Comparison of ENCODE assay signal across 25 cellular contexts in genomic region chr12:56038022-56038665, GRCh38. TPM values are rescaled to one million over a fixed set of nuclear protein-coding genes. Genes with fewer than 3 reads are reported as not detected.
A peak's percentile ranks its signal among the peaks of the same experiment; 100 is the strongest.
DNase-seq lines count a peak whose midpoint lies in the region; ATAC-seq and TF ChIP-seq lines count a peak whose summit lies in the region.
"Had no signal": no experiment of that assay in that cellular context is flagged by ENCODE, and none has a peak within 500 bp of the region (broad histone marks: within the 10 kb centered on the region; RNA-seq: fewer than 3 reads in every experiment).

No MANE protein-coding gene starts in this region.

- POLR2A ChIA-PET in CD8-positive, alpha-beta memory T cell (lab: Charles Lee): interaction anchor here (0.5 kb wide), 1 partner anchor 300 kb away, joined by 3 read pairs; no protein-coding TSS in a partner anchor

- peaks cover 26% of the 10 kb centered on the region for H3K4me1 ChIP-seq in CD8-positive, alpha-beta memory T cell (ENCODE audit: insufficient read depth, low read length)
- H3K4me1 ChIP-seq in BE2C: no peaks in the 10 kb centered on the region; the same call in 1 of the 2 replicates

- H3K4me1 Mint-ChIP-seq in activated T-cell treated with anti-CD3 and anti-CD28 coated beads, Interleukin-2, amount 50 U/mL, for 24 hours (ENCODE audit: low read depth): peaks cover 54% of the 10 kb centered on the region
- peaks cover 29% of the 10 kb centered on the region for H3K4me1 Mint-ChIP-seq in activated T-cell treated with anti-CD3 and anti-CD28 coated beads, Interleukin-2, amount 50 U/mL, for 4 hours (ENCODE audit: low read depth)
- peaks cover 38 to 62% (median 45%) of the 10 kb centered on the region in 3 donors for H3K4me1 Mint-ChIP-seq in CD8-positive, alpha-beta memory T cell
- peaks cover 10% of the 10 kb centered on the region for H3K4me1 Mint-ChIP-seq in activated T-helper 17 cell treated with anti-CD3 and anti-CD28 coated beads, Interleukin-2, amount 50 U/mL, for 72 hours
- H3K4me1 Mint-ChIP-seq in nephron: peaks cover 21% of the 10 kb centered on the region

- H3K9me3 ChIP-seq in CD8-positive, alpha-beta memory T cell (ENCODE audit: low read length): no peaks in the 10 kb centered on the region
- H3K9me3 ChIP-seq in BE2C: no peaks in the 10 kb centered on the region
- H3K9me3 ChIP-seq: BLaER1 had no signal

- H3K36me3 ChIP-seq in CD8-positive, alpha-beta memory T cell (ENCODE audit: insufficient read depth, low read length): peaks cover 7% of the 10 kb centered on the region
- peaks cover 10% of the 10 kb centered on the region for H3K36me3 ChIP-seq in BE2C

- TF ChIP-seq CTCF in nephron (IDR thresholded peaks at IDR 0.05; ENCODE audit: unreplicated experiment in 3 of 3): no peak
- no peak for TF ChIP-seq CTCF in BE2C (IDR thresholded peaks at IDR 0.05; ENCODE audit: low read depth, low read length)

- no peaks in the 10 kb centered on the region for H3K9me3 Mint-ChIP-seq in activated T-cell treated with anti-CD3 and anti-CD28 coated beads, Interleukin-2, amount 50 U/mL, for 24 hours
- no peaks in the 10 kb centered on the region for H3K9me3 Mint-ChIP-seq in activated T-cell treated with anti-CD3 and anti-CD28 coated beads, Interleukin-2, amount 50 U/mL, for 4 hours
- no peaks in the 10 kb centered on the region for H3K9me3 Mint-ChIP-seq in CD8-positive, alpha-beta memory T cell
- H3K9me3 Mint-ChIP-seq in activated T-helper 17 cell treated with anti-CD3 and anti-CD28 coated beads, Interleukin-2, amount 50 U/mL, for 72 hours: no peaks in the 10 kb centered on the region
- H3K9me3 Mint-ChIP-seq in nephron: no peaks in the 10 kb centered on the region

- CTCF ChIA-PET in CD8-positive, alpha-beta memory T cell (lab: Charles Lee): interaction anchor here (1.0 to 2.5 kb wide), 3 partner anchors 9 to 111 kb away, joined by 3 to 9 read pairs (median 4); no protein-coding TSS in a partner anchor

- no peak overlapping the region for H3K27ac ChIP-seq in CD8-positive, alpha-beta memory T cell (ENCODE audit: low read depth, low read length)
- H3K27ac ChIP-seq: BLaER1 had no signal

- H3K27me3 Mint-ChIP-seq in activated T-cell treated with anti-CD3 and anti-CD28 coated beads, Interleukin-2, amount 50 U/mL, for 24 hours: no peaks in the 10 kb centered on the region
- H3K27me3 Mint-ChIP-seq in activated T-cell treated with anti-CD3 and anti-CD28 coated beads, Interleukin-2, amount 50 U/mL, for 4 hours (ENCODE audit: low read depth): no peaks in the 10 kb centered on the region
- peaks cover 0 to 6% of the 10 kb centered on the region in 2 donors for H3K27me3 Mint-ChIP-seq in CD8-positive, alpha-beta memory T cell
- no peaks in the 10 kb centered on the region for H3K27me3 Mint-ChIP-seq in activated T-helper 17 cell treated with anti-CD3 and anti-CD28 coated beads, Interleukin-2, amount 50 U/mL, for 72 hours
- no peaks in the 10 kb centered on the region for H3K27me3 Mint-ChIP-seq in nephron (ENCODE audit: low read depth)

- no peak overlapping the region for H3K4me3 Mint-ChIP-seq in activated T-cell treated with anti-CD3 and anti-CD28 coated beads, Interleukin-2, amount 50 U/mL, for 24 hours
- H3K4me3 Mint-ChIP-seq in activated T-cell treated with anti-CD3 and anti-CD28 coated beads, Interleukin-2, amount 50 U/mL, for 4 hours: no peak overlapping the region
- H3K4me3 Mint-ChIP-seq in CD8-positive, alpha-beta memory T cell: peak overlapping the region in 3 of 7 donors; percentile 16 to 35 (median 20)
- H3K4me3 Mint-ChIP-seq in activated T-helper 17 cell treated with anti-CD3 and anti-CD28 coated beads, Interleukin-2, amount 50 U/mL, for 72 hours: no peak overlapping the region
- H3K4me3 Mint-ChIP-seq in nephron: no peak overlapping the region

- peaks cover 60% of the 10 kb centered on the region for H3K36me3 Mint-ChIP-seq in activated T-cell treated with anti-CD3 and anti-CD28 coated beads, Interleukin-2, amount 50 U/mL, for 24 hours (ENCODE audit: low read depth)
- peaks cover 27% of the 10 kb centered on the region for H3K36me3 Mint-ChIP-seq in activated T-cell treated with anti-CD3 and anti-CD28 coated beads, Interleukin-2, amount 50 U/mL, for 4 hours (ENCODE audit: insufficient read depth)
- H3K36me3 Mint-ChIP-seq in CD8-positive, alpha-beta memory T cell: peaks cover 6 to 31% (median 17%) of the 10 kb centered on the region in 3 donors
- H3K36me3 Mint-ChIP-seq in activated T-helper 17 cell treated with anti-CD3 and anti-CD28 coated beads, Interleukin-2, amount 50 U/mL, for 72 hours (ENCODE audit: low read depth): peaks cover 67% of the 10 kb centered on the region
- peaks cover 58% of the 10 kb centered on the region for H3K36me3 Mint-ChIP-seq in nephron (ENCODE audit: low read depth)

- H3K27ac Mint-ChIP-seq in activated T-cell treated with anti-CD3 and anti-CD28 coated beads, Interleukin-2, amount 50 U/mL, for 24 hours: peak overlapping the region; percentile 4
- peak overlapping the region in 5 of 8 donors; percentile 11 to 70 (median 53) for H3K27ac Mint-ChIP-seq in CD8-positive, alpha-beta memory T cell
- peak overlapping the region; percentile 76 for H3K27ac Mint-ChIP-seq in activated T-helper 17 cell treated with anti-CD3 and anti-CD28 coated beads, Interleukin-2, amount 50 U/mL, for 72 hours
- peak overlapping the region in 2 of 3 experiments; percentile 35 to 90 for H3K27ac Mint-ChIP-seq in nephron

- ATAC-seq in activated T-cell treated with anti-CD3 and anti-CD28 coated beads, Interleukin-2, amount 50 U/mL, for 4 hours: no peak
- ATAC-seq in activated T-helper 17 cell treated with anti-CD3 and anti-CD28 coated beads, Interleukin-2, amount 50 U/mL, for 72 hours (replicated peaks): no peak
- no peak for ATAC-seq in GM19324 (IDR thresholded peaks at IDR 0.05; ENCODE audit: low FRiP score, unreplicated experiment)
- no peak for ATAC-seq in HG03520 (IDR thresholded peaks at IDR 0.05; ENCODE audit: unreplicated experiment)
- ATAC-seq: left colon, PC-3 had no signal

- no peak overlapping the region for H3K4me3 ChIP-seq in CD8-positive, alpha-beta memory T cell (ENCODE audit: low read length)
- no peak overlapping the region for H3K4me3 ChIP-seq in BE2C (ENCODE audit: low read depth, low read length)
- H3K4me3 ChIP-seq: BLaER1, smooth muscle cell had no signal

- no peak for DNase-seq in activated T-cell treated with anti-CD3 and anti-CD28 coated beads, Interleukin-2, amount 50 U/mL, for 24 hours
- DNase-seq in activated T-cell treated with anti-CD3 and anti-CD28 coated beads, Interleukin-2, amount 50 U/mL, for 4 hours: no peak
- DNase-seq in CD8-positive, alpha-beta memory T cell: no peak
- DNase-seq in BE2C: no peak
- DNase-seq: ACHN; activated CD4-positive, alpha-beta T cell treated with anti-CD3 and anti-CD28 coated beads for 1 hour; activated CD8-positive, alpha-beta memory T cell treated with anti-CD3 and anti-CD28 coated beads, Interleukin-2, amount 50 U/mL, for 4 hours; activated naive CD4-positive, alpha-beta T cell treated with Interleukin-2 at 50 U/mL for 16 hours; Calu3; foreskin fibroblast; H9; left colon; NCI-H1436; NCI-H510A treated with DMSO at 0.1 percent for 48 hours; PC-3; retina; Right ventricle myocardium superior; stimulated activated CD4-positive, alpha-beta T cell treated with anti-CD3 and anti-CD28 coated beads, Interleukin-2, amount 100 ng/mL, for 24 hours; SW 1271 had no signal

- no peaks in the 10 kb centered on the region for H3K27me3 ChIP-seq in CD8-positive, alpha-beta memory T cell (ENCODE audit: insufficient read depth, low read length, poor library complexity, severe bottlenecking)
- H3K27me3 ChIP-seq in BE2C: no peaks in the 10 kb centered on the region
- H3K27me3 ChIP-seq: BLaER1 had no signal

RNA-seq across cellular contexts. Expression of gene RPS26, which starts 3.6 kb away (rescaled TPM):
- 100 to 1,000 TPM in 2 of 3 donors, 10 to 100 TPM in 1; 73.1 to 118 (median 110) TPM for total RNA-seq in activated T-cell treated with anti-CD3 and anti-CD28 coated beads, Interleukin-2, amount 50 U/mL, for 4 hours
- 10 to 100 TPM; 48.8 to 59.9 TPM for total RNA-seq in CD8-positive, alpha-beta memory T cell
- polyA plus RNA-seq in CD8-positive, alpha-beta memory T cell: 1,127 TPM
- 10 to 100 TPM; 32.5 to 36.1 TPM for total RNA-seq in activated T-helper 17 cell treated with anti-CD3 and anti-CD28 coated beads, Interleukin-2, amount 50 U/mL, for 72 hours
- polyA plus RNA-seq in BE2C (2012; ENCODE audit: insufficient read depth, insufficient read length, low read depth): 347 TPM

RNA-seq across cellular contexts. Expression of gene IKZF4, which starts 17.3 kb away (rescaled TPM):
- 10 to 100 TPM in 2 of 3 donors, 1 to 10 TPM in 1; 9.4 to 14.6 (median 10.5) TPM for total RNA-seq in activated T-cell treated with anti-CD3 and anti-CD28 coated beads, Interleukin-2, amount 50 U/mL, for 4 hours
- total RNA-seq in CD8-positive, alpha-beta memory T cell: 10 to 100 TPM; 11.0 to 11.6 TPM
- polyA plus RNA-seq in CD8-positive, alpha-beta memory T cell: 0.86 TPM
- total RNA-seq in activated T-helper 17 cell treated with anti-CD3 and anti-CD28 coated beads, Interleukin-2, amount 50 U/mL, for 72 hours: 10 to 100 TPM; 19.1 to 20.3 TPM
- polyA plus RNA-seq in BE2C (2012; ENCODE audit: insufficient read depth, insufficient read length, low read depth): 6.2 TPM

RNA-seq across cellular contexts. Expression of gene SUOX, which starts 41.1 kb away (rescaled TPM):
- 1 to 10 TPM in 2 of 3 donors, under 1 TPM in 1; 0.68 to 1.3 (median 1.2) TPM for total RNA-seq in activated T-cell treated with anti-CD3 and anti-CD28 coated beads, Interleukin-2, amount 50 U/mL, for 4 hours
- total RNA-seq in CD8-positive, alpha-beta memory T cell: 1 to 10 TPM; 2.3 to 2.5 TPM
- polyA plus RNA-seq in CD8-positive, alpha-beta memory T cell: 0.90 TPM
- total RNA-seq in activated T-helper 17 cell treated with anti-CD3 and anti-CD28 coated beads, Interleukin-2, amount 50 U/mL, for 72 hours: 1 to 10 TPM; 3.4 to 3.5 TPM
- 15.3 TPM for polyA plus RNA-seq in BE2C (2012; ENCODE audit: insufficient read depth, insufficient read length, low read depth)

RNA-seq across cellular contexts. Expression of gene ERBB3, which starts 41.8 kb away (rescaled TPM):
- total RNA-seq in activated T-cell treated with anti-CD3 and anti-CD28 coated beads, Interleukin-2, amount 50 U/mL, for 4 hours: 1 to 10 TPM in 1 of 3 donors, under 1 TPM in 2; 0.48 to 1.6 (median 0.63) TPM
- total RNA-seq in CD8-positive, alpha-beta memory T cell: 1 to 10 TPM; 1.7 to 1.9 TPM
- 0.63 TPM for polyA plus RNA-seq in CD8-positive, alpha-beta memory T cell
- under 1 TPM; 0.56 to 0.64 TPM for total RNA-seq in activated T-helper 17 cell treated with anti-CD3 and anti-CD28 coated beads, Interleukin-2, amount 50 U/mL, for 72 hours
- polyA plus RNA-seq in BE2C (2012; ENCODE audit: insufficient read depth, insufficient read length, low read depth): 6.3 TPM

Comparison
In these comparisons a context has a peak if more than half of its experiments do, and no peak if none do; other contexts are left out.
1. H3K27ac Mint-ChIP-seq: peak in every context shown above with its lines; median percentile 76 in activated T-helper 17 cell treated with anti-CD3 and anti-CD28 coated beads, Interleukin-2, amount 50 U/mL, for 72 hours; 62 in nephron; 53 in CD8-positive, alpha-beta memory T cell; 4 in activated T-cell treated with anti-CD3 and anti-CD28 coated beads, Interleukin-2, amount 50 U/mL, for 24 hours.